20 cellular contexts compared by ENCODE assay signal in the genomic region with DNA sequence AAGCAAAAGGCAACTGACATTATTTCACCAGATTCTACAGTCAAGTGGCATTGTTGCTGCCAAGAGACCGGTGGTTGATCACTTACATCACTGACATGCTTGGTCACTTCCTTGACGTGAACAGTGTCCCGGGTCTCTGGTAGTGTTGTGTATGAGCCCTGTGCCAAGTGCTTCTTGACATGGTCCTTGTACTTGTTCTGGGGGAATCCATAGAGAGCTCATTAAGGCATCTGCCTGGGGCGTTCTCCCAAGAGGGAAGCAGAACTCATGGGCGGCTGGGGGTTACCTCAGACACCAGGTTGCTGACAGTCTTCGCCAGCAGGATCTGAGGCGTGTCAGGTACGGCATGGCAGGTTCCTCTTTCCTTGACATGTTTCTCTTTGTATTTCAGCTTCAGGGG.
"Had no signal": no experiment of that assay in that cellular context is flagged by ENCODE, and none has a peak within 500 bp of the region (broad histone marks: within the 10 kb centered on the region; RNA-seq: fewer than 3 reads in every experiment).

No MANE protein-coding gene starts in this region.

- H3K36me3 ChIP-seq: gastroesophageal sphincter, left ventricle myocardium inferior, stomach, thoracic aorta had no signal

- H3K9me3 Mint-ChIP-seq: activated T-helper 1 cell treated with anti-CD3 and anti-CD28 coated beads, Interleukin-12 subunit alpha, Interleukin-12 subunit beta, Interleukin-2, Interleukin-4 antibody, amounts not matched to agents 30 ng/mL and 10 ng/mL and 1 ng/mL, durations not matched to agents 14 hours and 24 hours and 36 hours; dendritic cell treated with granulocyte-macrophage colony-stimulating factor and Interleukin-4, amounts not matched to agents 40 ng/mL and 50 ng/mL, for 4 days; nephron progenitor cell had no signal

- H3K9me3 ChIP-seq: gastroesophageal sphincter, left ventricle myocardium inferior, stomach, thoracic aorta had no signal

- H3K4me1 ChIP-seq: gastroesophageal sphincter, left ventricle myocardium inferior, stomach had no signal

- H3K4me3 ChIP-seq: gastroesophageal sphincter, hepatocyte, left ventricle myocardium inferior, skin epidermis, stomach, thoracic aorta had no signal

- H3K27me3 Mint-ChIP-seq: dendritic cell treated with granulocyte-macrophage colony-stimulating factor and Interleukin-4, amounts not matched to agents 40 ng/mL and 50 ng/mL, for 4 days had no signal

- H3K27ac Mint-ChIP-seq: activated T-helper 1 cell treated with anti-CD3 and anti-CD28 coated beads, Interleukin-12 subunit alpha, Interleukin-12 subunit beta, Interleukin-2, Interleukin-4 antibody, amounts not matched to agents 30 ng/mL and 10 ng/mL and 1 ng/mL, durations not matched to agents 14 hours and 24 hours and 36 hours; dendritic cell treated with granulocyte-macrophage colony-stimulating factor and Interleukin-4, amounts not matched to agents 40 ng/mL and 50 ng/mL, for 4 days; nephron progenitor cell had no signal

- H3K27ac ChIP-seq: epithelial cell of prostate, gastroesophageal sphincter, hepatocyte, left ventricle myocardium inferior, skin epidermis, stomach, thoracic aorta had no signal

- DNase-seq: activated CD4-positive, alpha-beta T cell treated with anti-CD3 and anti-CD28 coated beads, Interleukin-2, amount 50 U/mL, for 1 hour; activated naive CD4-positive, alpha-beta T cell; aorta; effector memory CD4-positive, alpha-beta T cell; kidney; left ventricle myocardium inferior; mesendoderm; nephron progenitor cell; occipital lobe; right cardiac atrium; stimulated activated CD4-positive, alpha-beta T cell treated with anti-CD3 and anti-CD28 coated beads, Interleukin-4, amount 100 ng/mL, for 4 hours; stomach had no signal

- FAIRE-seq: kidney had no signal

- H3K4me3 Mint-ChIP-seq: activated T-helper 1 cell treated with anti-CD3 and anti-CD28 coated beads, Interleukin-12 subunit alpha, Interleukin-12 subunit beta, Interleukin-2, Interleukin-4 antibody, amounts not matched to agents 30 ng/mL and 10 ng/mL and 1 ng/mL, durations not matched to agents 14 hours and 24 hours and 36 hours; dendritic cell treated with granulocyte-macrophage colony-stimulating factor and Interleukin-4, amounts not matched to agents 40 ng/mL and 50 ng/mL, for 4 days; nephron progenitor cell had no signal

- ATAC-seq: activated CD4-positive, CD25-positive, alpha-beta regulatory T cell treated with anti-CD3 and anti-CD28 coated beads, Interleukin-2, amount 50 U/mL, for 24 hours; gastroesophageal sphincter; right cardiac atrium had no signal

- H3K27me3 ChIP-seq: gastroesophageal sphincter, hepatocyte, stomach had no signal
